1 cellular context compared by ENCODE assay signal in the genomic region with DNA sequence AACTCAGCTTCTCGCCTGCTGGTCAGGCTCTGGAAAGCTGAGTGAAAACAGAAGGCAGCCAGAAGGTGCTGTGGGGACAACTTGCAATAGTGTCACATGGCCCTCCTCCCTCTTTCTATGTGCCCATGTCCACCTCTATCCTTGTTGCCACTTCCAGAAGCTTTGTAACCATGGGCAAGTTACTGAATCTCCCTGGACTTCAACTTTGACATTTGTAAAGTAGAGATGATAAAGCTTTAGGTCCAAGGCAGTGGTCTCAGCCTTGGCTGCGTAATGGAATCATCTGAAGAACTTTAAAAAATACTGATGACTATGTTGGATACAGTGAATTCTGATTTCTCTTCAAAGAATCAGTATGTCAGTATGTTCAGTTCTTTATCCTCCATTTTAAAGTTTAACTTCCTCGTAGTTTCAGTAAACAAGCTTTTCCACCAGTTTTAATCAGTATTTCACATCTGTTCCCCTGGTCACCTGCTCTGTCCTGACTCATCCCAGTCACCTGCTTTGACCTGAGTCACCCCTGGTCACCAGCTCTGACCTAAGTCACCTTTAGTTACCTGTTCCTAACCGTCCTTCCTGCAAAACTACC.
TF ChIP-seq lines count a peak whose summit lies in the region.

No MANE protein-coding gene starts in this region.

TF ChIP-seq in K562, 482 proteins besides CTCF, POLR2A, EP300 and RAD21 (continued from another document and continues in another):
- TF ChIP-seq HNRNPLL (IDR thresholded peaks at IDR 0.05; ENCODE audit: low read depth, low read length, poor library complexity, severe bottlenecking) (no peak), ZNF76 (CRISPR knock-in tag; IDR thresholded peaks at IDR 0.05; ENCODE audit: borderline replicate concordance) (no peak), TEAD1 (CRISPR knock-in tag; IDR thresholded peaks at IDR 0.05) (no peak), TCF3 (CRISPR knock-in tag; IDR thresholded peaks at IDR 0.05) (peak; percentile 74), DIDO1 (tag; IDR thresholded peaks at IDR 0.05; ENCODE audit: low read depth) (no peak), MCM2 (IDR thresholded peaks at IDR 0.05; ENCODE audit: low read depth) (no peak), ZNF507 (tag; conservative IDR thresholded peaks at IDR 0.05) (no peak), POLR2H (tag; IDR thresholded peaks at IDR 0.05; ENCODE audit: low read depth) (no peak), HOXB6 (CRISPR knock-in tag; IDR thresholded peaks at IDR 0.05; ENCODE audit: borderline replicate concordance) (no peak), KAT2B (IDR thresholded peaks at IDR 0.05; ENCODE audit: low read depth, low read length) (no peak), NONO (IDR thresholded peaks at IDR 0.05; ENCODE audit: low read depth in 2 of 2, low read length in 1 of 2) (no peak), ZNF263 (CRISPR knock-in tag; IDR thresholded peaks at IDR 0.05; ENCODE audit: borderline replicate concordance) (no peak), HNRNPL (IDR thresholded peaks at IDR 0.05; ENCODE audit: low read depth, low read length) (no peak), RREB1 (CRISPR knock-in tag; IDR thresholded peaks at IDR 0.05) (no peak), MCM7 (IDR thresholded peaks at IDR 0.05) (no peak), NR2C2 (CRISPR knock-in tag; IDR thresholded peaks at IDR 0.05) (no peak), NR2C2 (tag; IDR thresholded peaks at IDR 0.05) (peak; percentile 59), ARNT (IDR thresholded peaks at IDR 0.05) (no peak), ZNF174 (CRISPR knock-in tag; IDR thresholded peaks at IDR 0.05) (no peak), SAFB (IDR thresholded peaks at IDR 0.05; ENCODE audit: borderline replicate concordance, low read depth, low read length) (no peak), ESRRB (CRISPR knock-in tag; IDR thresholded peaks at IDR 0.05; ENCODE audit: borderline replicate concordance) (no peak), PHB (CRISPR knock-in tag; IDR thresholded peaks at IDR 0.05) (no peak), ZNF12 (CRISPR knock-in tag; IDR thresholded peaks at IDR 0.05) (no peak), MEF2A (IDR thresholded peaks at IDR 0.05; ENCODE audit: control insufficient read depth, low read depth, low read length) (no peak), ZHX1 (conservative IDR thresholded peaks at IDR 0.05; ENCODE audit: low read length) (no peak), MCM5 (IDR thresholded peaks at IDR 0.05; ENCODE audit: low read depth) (no peak)
- TF ChIP-seq, protein P1, sequence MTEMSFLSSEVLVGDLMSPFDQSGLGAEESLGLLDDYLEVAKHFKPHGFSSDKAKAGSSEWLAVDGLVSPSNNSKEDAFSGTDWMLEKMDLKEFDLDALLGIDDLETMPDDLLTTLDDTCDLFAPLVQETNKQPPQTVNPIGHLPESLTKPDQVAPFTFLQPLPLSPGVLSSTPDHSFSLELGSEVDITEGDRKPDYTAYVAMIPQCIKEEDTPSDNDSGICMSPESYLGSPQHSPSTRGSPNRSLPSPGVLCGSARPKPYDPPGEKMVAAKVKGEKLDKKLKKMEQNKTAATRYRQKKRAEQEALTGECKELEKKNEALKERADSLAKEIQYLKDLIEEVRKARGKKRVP (CRISPR knock-in tag; IDR thresholded peaks at IDR 0.05), result no peak; the same call in 1 of the 2 replicates
- TF ChIP-seq, protein P2, sequence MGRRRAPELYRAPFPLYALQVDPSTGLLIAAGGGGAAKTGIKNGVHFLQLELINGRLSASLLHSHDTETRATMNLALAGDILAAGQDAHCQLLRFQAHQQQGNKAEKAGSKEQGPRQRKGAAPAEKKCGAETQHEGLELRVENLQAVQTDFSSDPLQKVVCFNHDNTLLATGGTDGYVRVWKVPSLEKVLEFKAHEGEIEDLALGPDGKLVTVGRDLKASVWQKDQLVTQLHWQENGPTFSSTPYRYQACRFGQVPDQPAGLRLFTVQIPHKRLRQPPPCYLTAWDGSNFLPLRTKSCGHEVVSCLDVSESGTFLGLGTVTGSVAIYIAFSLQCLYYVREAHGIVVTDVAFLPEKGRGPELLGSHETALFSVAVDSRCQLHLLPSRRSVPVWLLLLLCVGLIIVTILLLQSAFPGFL (CRISPR knock-in tag; IDR thresholded peaks at IDR 0.05), result no peak
- TF ChIP-seq, protein P3, sequence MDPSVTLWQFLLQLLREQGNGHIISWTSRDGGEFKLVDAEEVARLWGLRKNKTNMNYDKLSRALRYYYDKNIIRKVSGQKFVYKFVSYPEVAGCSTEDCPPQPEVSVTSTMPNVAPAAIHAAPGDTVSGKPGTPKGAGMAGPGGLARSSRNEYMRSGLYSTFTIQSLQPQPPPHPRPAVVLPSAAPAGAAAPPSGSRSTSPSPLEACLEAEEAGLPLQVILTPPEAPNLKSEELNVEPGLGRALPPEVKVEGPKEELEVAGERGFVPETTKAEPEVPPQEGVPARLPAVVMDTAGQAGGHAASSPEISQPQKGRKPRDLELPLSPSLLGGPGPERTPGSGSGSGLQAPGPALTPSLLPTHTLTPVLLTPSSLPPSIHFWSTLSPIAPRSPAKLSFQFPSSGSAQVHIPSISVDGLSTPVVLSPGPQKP (CRISPR knock-in tag; IDR thresholded peaks at IDR 0.05), result no peak
- TF ChIP-seq, protein P4, sequence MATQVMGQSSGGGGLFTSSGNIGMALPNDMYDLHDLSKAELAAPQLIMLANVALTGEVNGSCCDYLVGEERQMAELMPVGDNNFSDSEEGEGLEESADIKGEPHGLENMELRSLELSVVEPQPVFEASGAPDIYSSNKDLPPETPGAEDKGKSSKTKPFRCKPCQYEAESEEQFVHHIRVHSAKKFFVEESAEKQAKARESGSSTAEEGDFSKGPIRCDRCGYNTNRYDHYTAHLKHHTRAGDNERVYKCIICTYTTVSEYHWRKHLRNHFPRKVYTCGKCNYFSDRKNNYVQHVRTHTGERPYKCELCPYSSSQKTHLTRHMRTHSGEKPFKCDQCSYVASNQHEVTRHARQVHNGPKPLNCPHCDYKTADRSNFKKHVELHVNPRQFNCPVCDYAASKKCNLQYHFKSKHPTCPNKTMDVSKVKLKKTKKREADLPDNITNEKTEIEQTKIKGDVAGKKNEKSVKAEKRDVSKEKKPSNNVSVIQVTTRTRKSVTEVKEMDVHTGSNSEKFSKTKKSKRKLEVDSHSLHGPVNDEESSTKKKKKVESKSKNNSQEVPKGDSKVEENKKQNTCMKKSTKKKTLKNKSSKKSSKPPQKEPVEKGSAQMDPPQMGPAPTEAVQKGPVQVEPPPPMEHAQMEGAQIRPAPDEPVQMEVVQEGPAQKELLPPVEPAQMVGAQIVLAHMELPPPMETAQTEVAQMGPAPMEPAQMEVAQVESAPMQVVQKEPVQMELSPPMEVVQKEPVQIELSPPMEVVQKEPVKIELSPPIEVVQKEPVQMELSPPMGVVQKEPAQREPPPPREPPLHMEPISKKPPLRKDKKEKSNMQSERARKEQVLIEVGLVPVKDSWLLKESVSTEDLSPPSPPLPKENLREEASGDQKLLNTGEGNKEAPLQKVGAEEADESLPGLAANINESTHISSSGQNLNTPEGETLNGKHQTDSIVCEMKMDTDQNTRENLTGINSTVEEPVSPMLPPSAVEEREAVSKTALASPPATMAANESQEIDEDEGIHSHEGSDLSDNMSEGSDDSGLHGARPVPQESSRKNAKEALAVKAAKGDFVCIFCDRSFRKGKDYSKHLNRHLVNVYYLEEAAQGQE (CRISPR knock-in tag; IDR thresholded peaks at IDR 0.05; ENCODE audit: low read depth), result no peak
- TF ChIP-seq, protein P5, sequence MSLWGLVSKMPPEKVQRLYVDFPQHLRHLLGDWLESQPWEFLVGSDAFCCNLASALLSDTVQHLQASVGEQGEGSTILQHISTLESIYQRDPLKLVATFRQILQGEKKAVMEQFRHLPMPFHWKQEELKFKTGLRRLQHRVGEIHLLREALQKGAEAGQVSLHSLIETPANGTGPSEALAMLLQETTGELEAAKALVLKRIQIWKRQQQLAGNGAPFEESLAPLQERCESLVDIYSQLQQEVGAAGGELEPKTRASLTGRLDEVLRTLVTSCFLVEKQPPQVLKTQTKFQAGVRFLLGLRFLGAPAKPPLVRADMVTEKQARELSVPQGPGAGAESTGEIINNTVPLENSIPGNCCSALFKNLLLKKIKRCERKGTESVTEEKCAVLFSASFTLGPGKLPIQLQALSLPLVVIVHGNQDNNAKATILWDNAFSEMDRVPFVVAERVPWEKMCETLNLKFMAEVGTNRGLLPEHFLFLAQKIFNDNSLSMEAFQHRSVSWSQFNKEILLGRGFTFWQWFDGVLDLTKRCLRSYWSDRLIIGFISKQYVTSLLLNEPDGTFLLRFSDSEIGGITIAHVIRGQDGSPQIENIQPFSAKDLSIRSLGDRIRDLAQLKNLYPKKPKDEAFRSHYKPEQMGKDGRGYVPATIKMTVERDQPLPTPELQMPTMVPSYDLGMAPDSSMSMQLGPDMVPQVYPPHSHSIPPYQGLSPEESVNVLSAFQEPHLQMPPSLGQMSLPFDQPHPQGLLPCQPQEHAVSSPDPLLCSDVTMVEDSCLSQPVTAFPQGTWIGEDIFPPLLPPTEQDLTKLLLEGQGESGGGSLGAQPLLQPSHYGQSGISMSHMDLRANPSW (CRISPR knock-in tag; IDR thresholded peaks at IDR 0.05), result no peak
- TF ChIP-seq, protein P6, sequence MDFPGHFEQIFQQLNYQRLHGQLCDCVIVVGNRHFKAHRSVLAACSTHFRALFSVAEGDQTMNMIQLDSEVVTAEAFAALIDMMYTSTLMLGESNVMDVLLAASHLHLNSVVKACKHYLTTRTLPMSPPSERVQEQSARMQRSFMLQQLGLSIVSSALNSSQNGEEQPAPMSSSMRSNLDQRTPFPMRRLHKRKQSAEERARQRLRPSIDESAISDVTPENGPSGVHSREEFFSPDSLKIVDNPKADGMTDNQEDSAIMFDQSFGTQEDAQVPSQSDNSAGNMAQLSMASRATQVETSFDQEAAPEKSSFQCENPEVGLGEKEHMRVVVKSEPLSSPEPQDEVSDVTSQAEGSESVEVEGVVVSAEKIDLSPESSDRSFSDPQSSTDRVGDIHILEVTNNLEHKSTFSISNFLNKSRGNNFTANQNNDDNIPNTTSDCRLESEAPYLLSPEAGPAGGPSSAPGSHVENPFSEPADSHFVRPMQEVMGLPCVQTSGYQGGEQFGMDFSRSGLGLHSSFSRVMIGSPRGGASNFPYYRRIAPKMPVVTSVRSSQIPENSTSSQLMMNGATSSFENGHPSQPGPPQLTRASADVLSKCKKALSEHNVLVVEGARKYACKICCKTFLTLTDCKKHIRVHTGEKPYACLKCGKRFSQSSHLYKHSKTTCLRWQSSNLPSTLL (IDR thresholded peaks at IDR 0.05), result no peak
- TF ChIP-seq, protein P7, sequence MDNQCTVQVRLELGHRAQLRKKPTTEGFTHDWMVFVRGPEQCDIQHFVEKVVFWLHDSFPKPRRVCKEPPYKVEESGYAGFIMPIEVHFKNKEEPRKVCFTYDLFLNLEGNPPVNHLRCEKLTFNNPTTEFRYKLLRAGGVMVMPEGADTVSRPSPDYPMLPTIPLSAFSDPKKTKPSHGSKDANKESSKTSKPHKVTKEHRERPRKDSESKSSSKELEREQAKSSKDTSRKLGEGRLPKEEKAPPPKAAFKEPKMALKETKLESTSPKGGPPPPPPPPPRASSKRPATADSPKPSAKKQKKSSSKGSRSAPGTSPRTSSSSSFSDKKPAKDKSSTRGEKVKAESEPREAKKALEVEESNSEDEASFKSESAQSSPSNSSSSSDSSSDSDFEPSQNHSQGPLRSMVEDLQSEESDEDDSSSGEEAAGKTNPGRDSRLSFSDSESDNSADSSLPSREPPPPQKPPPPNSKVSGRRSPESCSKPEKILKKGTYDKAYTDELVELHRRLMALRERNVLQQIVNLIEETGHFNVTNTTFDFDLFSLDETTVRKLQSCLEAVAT (IDR thresholded peaks at IDR 0.05), result no peak
